In genomic region chr19:44071824-44072542, GRCh38 we compare ENCODE assay signal across 1 cellular context.
TF ChIP-seq lines count a peak whose summit lies in the region.

ZNF284 (plus strand) TSS chr19:44072159; CDS start chr19:44076390, 4,231 bp downstream.

TF ChIP-seq in HepG2, 621 proteins besides CTCF, POLR2A, EP300 and RAD21 (continued from another document and continues in another):
- TF ChIP-seq ZBTB39 (CRISPR knock-in tag; IDR thresholded peaks at IDR 0.05), result no peak
- no peak for TF ChIP-seq ZFP36 (IDR thresholded peaks at IDR 0.05; ENCODE audit: borderline replicate concordance, low read depth, low read length, partially characterized antibody)
- no peak for TF ChIP-seq RARA (CRISPR knock-in tag; IDR thresholded peaks at IDR 0.05)
- no peak for TF ChIP-seq DNMT1 (CRISPR knock-in tag; IDR thresholded peaks at IDR 0.05)
- TF ChIP-seq SMAD9 (CRISPR knock-in tag; IDR thresholded peaks at IDR 0.05), result no peak; the same call in 1 of the 2 replicates
- 0 out of 2 replicates have a peak, but pooled peaks have one; percentile 32 for TF ChIP-seq ZNF276 (CRISPR knock-in tag; IDR thresholded peaks at IDR 0.05; ENCODE audit: low read depth)
- no peak for TF ChIP-seq CEBPB (IDR thresholded peaks at IDR 0.05; ENCODE audit: borderline replicate concordance, low read depth, low read length)
- TF ChIP-seq TCF12 (IDR thresholded peaks at IDR 0.05), result no peak
- no peak for TF ChIP-seq TCF12 (CRISPR knock-in tag; IDR thresholded peaks at IDR 0.05)
- no peak for TF ChIP-seq RBM39 (IDR thresholded peaks at IDR 0.05; ENCODE audit: low read depth, low read length, poor library complexity, severe bottlenecking)
- TF ChIP-seq TARDBP (CRISPR knock-in tag; IDR thresholded peaks at IDR 0.05), result 0 out of 2 replicates have a peak, but pooled peaks have one; percentile 44
- TF ChIP-seq HES4 (CRISPR knock-in tag; IDR thresholded peaks at IDR 0.05; ENCODE audit: borderline replicate concordance), result no peak
- no peak for TF ChIP-seq CCDC6 (CRISPR knock-in tag; IDR thresholded peaks at IDR 0.05)
- TF ChIP-seq REXO4 (CRISPR knock-in tag; IDR thresholded peaks at IDR 0.05; ENCODE audit: borderline replicate concordance), result no peak
- TF ChIP-seq ZNF720 (CRISPR knock-in tag; IDR thresholded peaks at IDR 0.05), result no peak
- peak; percentile 72; the same call in 1 of the 2 replicates for TF ChIP-seq TFDP1 (CRISPR knock-in tag; IDR thresholded peaks at IDR 0.05; ENCODE audit: borderline replicate concordance)
- no peak for TF ChIP-seq LBX2 (CRISPR knock-in tag; IDR thresholded peaks at IDR 0.05; ENCODE audit: borderline replicate concordance)
- peak; percentile 63; the same call in 1 of the 2 replicates for TF ChIP-seq AHR (CRISPR knock-in tag; IDR thresholded peaks at IDR 0.05)
- TF ChIP-seq NFIC (IDR thresholded peaks at IDR 0.05; ENCODE audit: low read length), result no peak
- TF ChIP-seq ATF5 (CRISPR knock-in tag; IDR thresholded peaks at IDR 0.05; ENCODE audit: low read depth), result no peak
- no peak for TF ChIP-seq THAP9 (CRISPR knock-in tag; IDR thresholded peaks at IDR 0.05; ENCODE audit: borderline replicate concordance)
- TF ChIP-seq CENPX (CRISPR knock-in tag; IDR thresholded peaks at IDR 0.05), result no peak
- TF ChIP-seq NKX3-1 (CRISPR knock-in tag; IDR thresholded peaks at IDR 0.05), result no peak
- no peak for TF ChIP-seq DR1 (CRISPR knock-in tag; IDR thresholded peaks at IDR 0.05)
- no peak for TF ChIP-seq RNF219 (CRISPR knock-in tag; IDR thresholded peaks at IDR 0.05)
- TF ChIP-seq ZBTB49 (CRISPR knock-in tag; IDR thresholded peaks at IDR 0.05; ENCODE audit: borderline replicate concordance), result 0 out of 2 replicates have a peak, but pooled peaks have one; percentile 38
- no peak for TF ChIP-seq HNF1A (IDR thresholded peaks at IDR 0.05; ENCODE audit: low read depth)
- no peak for TF ChIP-seq HNF1A (CRISPR knock-in tag; IDR thresholded peaks at IDR 0.05; ENCODE audit: borderline replicate concordance)
- TF ChIP-seq ZNF512 (CRISPR knock-in tag; IDR thresholded peaks at IDR 0.05), result no peak
- TF ChIP-seq FOXK2 (IDR thresholded peaks at IDR 0.05), result no peak
- no peak for TF ChIP-seq ZNF292 (CRISPR knock-in tag; IDR thresholded peaks at IDR 0.05; ENCODE audit: borderline replicate concordance, low read depth)
- TF ChIP-seq RXRA (CRISPR knock-in tag; IDR thresholded peaks at IDR 0.05), result no peak
- TF ChIP-seq TEAD3 (CRISPR knock-in tag; optimal IDR thresholded peaks at IDR 0.05; ENCODE audit: borderline replicate concordance), result peak; percentile 60
- TF ChIP-seq ZNF878 (CRISPR knock-in tag; IDR thresholded peaks at IDR 0.05), result no peak
- TF ChIP-seq FOXP4 (CRISPR knock-in tag; IDR thresholded peaks at IDR 0.05), result 0 out of 2 replicates have a peak, but pooled peaks have one; percentile 34
- peak in 1 of 2 experiments; percentile 61; a peak in 2 of 4 replicates for TF ChIP-seq KLF16 (CRISPR knock-in tag; IDR thresholded peaks at IDR 0.05)
